Comparison of ENCODE assay signal across 26 cellular contexts in genomic region chr6:87916446-87916845, GRCh38.
"Had no signal": no experiment of that assay in that cellular context is flagged by ENCODE, and none has a peak within 500 bp of the region (broad histone marks: within the 10 kb centered on the region; RNA-seq: fewer than 3 reads in every experiment).

No MANE protein-coding gene starts in this region.

- H3K27me3 Mint-ChIP-seq: progenitor cell of endocrine pancreas had no signal

- H3K27me3 ChIP-seq: body of pancreas, hepatocyte, ovary, transverse colon had no signal

- H3K4me3 Mint-ChIP-seq: activated T-cell treated with anti-CD3 and anti-CD28 coated beads, Interleukin-2, amount 50 U/mL, for 72 hours; nephron had no signal

- H3K9me3 ChIP-seq: body of pancreas, ovary, suprapubic skin, transverse colon had no signal

- H3K27ac Mint-ChIP-seq: activated naive CD4-positive, alpha-beta T cell treated with anti-CD3 and anti-CD28 coated beads, Interleukin-2, amount 50 U/mL, for 72 hours; activated T-cell treated with anti-CD3 and anti-CD28 coated beads, Interleukin-2, amount 50 U/mL, for 72 hours; progenitor cell of endocrine pancreas had no signal

- H3K4me2 ChIP-seq: hepatocyte had no signal

- DNase-seq: activated CD4-positive, alpha-beta T cell treated with anti-CD3 and anti-CD28 coated beads for 4 hours; activated CD4-positive, alpha-beta T cell treated with anti-CD3 and anti-CD28 coated beads, Interleukin-2, amount 50 U/mL, for 4 hours; activated naive CD4-positive, alpha-beta T cell; activated T-cell treated with anti-CD3 and anti-CD28 coated beads for 4 hours; activated T-cell treated with anti-CD3 and anti-CD28 coated beads, Interleukin-2, amount 50 U/mL, for 72 hours; anterior cingulate cortex; body of pancreas; dorsolateral prefrontal cortex; effector memory CD4-positive, alpha-beta T cell; islet precursor cell; left ventricle myocardium inferior; ovary; retina; small intestine; stimulated activated naive CD4-positive, alpha-beta T cell; T-helper 9 cell; transverse colon had no signal

- H3K4me3 ChIP-seq: body of pancreas, coronary artery, dorsolateral prefrontal cortex, hepatocyte, left ventricle myocardium inferior, lung, ovary, suprapubic skin, transverse colon had no signal

- H3K4me1 ChIP-seq: body of pancreas, left ventricle myocardium inferior, suprapubic skin, transverse colon had no signal

- H3K79me2 ChIP-seq: hepatocyte had no signal

- H2AFZ ChIP-seq: hepatocyte had no signal

- H3K27ac ChIP-seq: body of pancreas, coronary artery, dorsolateral prefrontal cortex, hepatocyte, left ventricle myocardium inferior, ovary, suprapubic skin, transverse colon, VCaP had no signal

- H3K36me3 ChIP-seq: left ventricle myocardium inferior, ovary, suprapubic skin, transverse colon had no signal

- ATAC-seq: activated naive CD4-positive, alpha-beta T cell treated with anti-CD3 and anti-CD28 coated beads, Interleukin-2, amount 50 U/mL, for 72 hours; activated T-cell treated with anti-CD3 and anti-CD28 coated beads, Interleukin-2, amount 50 U/mL, for 72 hours; body of pancreas; sciatic nerve had no signal

- H3K36me3 Mint-ChIP-seq: activated naive CD4-positive, alpha-beta T cell treated with anti-CD3 and anti-CD28 coated beads, Interleukin-2, amount 50 U/mL, for 72 hours had no signal

- H3K9me3 Mint-ChIP-seq: activated naive CD4-positive, alpha-beta T cell treated with anti-CD3 and anti-CD28 coated beads, Interleukin-2, amount 50 U/mL, for 72 hours; activated T-cell treated with anti-CD3 and anti-CD28 coated beads, Interleukin-2, amount 50 U/mL, for 72 hours had no signal
